Comparison of ENCODE assay signal across 8 cellular contexts in genomic region chr14:89386214-89386886, GRCh38. TPM values are rescaled to one million over a fixed set of nuclear protein-coding genes. Genes with fewer than 3 reads are reported as not detected.
DNase-seq lines count a peak whose midpoint lies in the region; ATAC-seq and TF ChIP-seq lines count a peak whose summit lies in the region.

No MANE protein-coding gene starts in this region.

- TF ChIP-seq POLR2A in adrenal gland (IDR thresholded peaks at IDR 0.05) (no peak), suprapubic skin (IDR thresholded peaks at IDR 0.05) (no peak)

- H3K36me3 ChIP-seq in adrenal gland (replicated peaks in 1 of 2) (no peaks in the 10 kb centered on the region), suprapubic skin (no peaks in the 10 kb centered on the region)

- DNase-seq in AG08395 (ENCODE audit: low spot score) (peak; percentile 28), adrenal gland (peak in 6 of 7 donors; percentile 46 to 74 (median 68)), left kidney (ENCODE audit: low read depth, low spot score) (peak; percentile 21), GM13976 (ENCODE audit: low spot score) (no peak), suprapubic skin (ENCODE audit: low spot score in 2 of 2) (no peak), HPDE6-E6E7 (ENCODE audit: extremely low spot score) (no peak)

- ATAC-seq in GM21381 (IDR thresholded peaks at IDR 0.05; ENCODE audit: unreplicated experiment): peak; percentile 41
- no peak for ATAC-seq in GM18519 (IDR thresholded peaks at IDR 0.05; ENCODE audit: low FRiP score, unreplicated experiment)

- H3K27me3 ChIP-seq in adrenal gland (no peaks in the 10 kb centered on the region), suprapubic skin (no peaks in the 10 kb centered on the region)

- H3K4me1 ChIP-seq in adrenal gland (replicated peaks in 1 of 2) (peaks cover 16 to 65% of the 10 kb centered on the region in 2 donors), suprapubic skin (peaks cover 40% of the 10 kb centered on the region)

- peak overlapping the region; percentile 18 to 82 (median 67) for H3K27ac ChIP-seq in adrenal gland
- no peak overlapping the region for H3K27ac ChIP-seq in suprapubic skin

- intact Hi-C loops in adrenal gland (cut with DNase I): no loop called here

- TF ChIP-seq EP300 in suprapubic skin (IDR thresholded peaks at IDR 0.05): no peak

- H3K9me3 ChIP-seq in adrenal gland (replicated peaks in 1 of 3): no peaks in the 10 kb centered on the region
- no peaks in the 10 kb centered on the region for H3K9me3 ChIP-seq in suprapubic skin

- in situ Hi-C loops in GM13976 (cut with MboI; ENCODE audit: low sequenced_read_pairs, unreplicated experiment): no loop called here

- TF ChIP-seq CTCF in adrenal gland (IDR thresholded peaks at IDR 0.05) (no peak), GM13976 (IDR thresholded peaks at IDR 0.05; ENCODE audit: borderline replicate concordance, control extremely low read depth, extremely low read depth, insufficient read depth, missing control alignments) (no peak), suprapubic skin (IDR thresholded peaks at IDR 0.05) (no peak)

- 26 to 40% (median 38%) methylated on average over 8 to 9 of the region's 9 CpGs for WGBS in adrenal gland, 4 donors
- WGBS in suprapubic skin: 61% methylated on average over 9 of the region's 9 CpGs

- H3K4me3 ChIP-seq in adrenal gland: no peak overlapping the region
- no peak overlapping the region for H3K4me3 ChIP-seq in suprapubic skin

RNA-seq across cellular contexts. Expression of gene FOXN3, which starts 30.7 kb away (rescaled TPM):
- total RNA-seq in adrenal gland (100 to 1,000 TPM in 6 of 8 donors, 10 to 100 TPM in 2; 62.2 to 131 (median 105) TPM), suprapubic skin (100 to 1,000 TPM; 117 to 272 (median 172) TPM)
- polyA plus RNA-seq in adrenal gland: 10 to 100 TPM; 10.7 to 33.9 (median 22.0) TPM

Comparison
In these comparisons a context has a peak if more than half of its experiments do, and no peak if none do; other contexts are left out.
1. DNase-seq: peak in AG08395 (single experiment), adrenal gland (6 of 7) and left kidney (single experiment); none in GM13976 (single experiment), suprapubic skin (0 of 2) and HPDE6-E6E7 (single experiment).